In the genomic region with DNA sequence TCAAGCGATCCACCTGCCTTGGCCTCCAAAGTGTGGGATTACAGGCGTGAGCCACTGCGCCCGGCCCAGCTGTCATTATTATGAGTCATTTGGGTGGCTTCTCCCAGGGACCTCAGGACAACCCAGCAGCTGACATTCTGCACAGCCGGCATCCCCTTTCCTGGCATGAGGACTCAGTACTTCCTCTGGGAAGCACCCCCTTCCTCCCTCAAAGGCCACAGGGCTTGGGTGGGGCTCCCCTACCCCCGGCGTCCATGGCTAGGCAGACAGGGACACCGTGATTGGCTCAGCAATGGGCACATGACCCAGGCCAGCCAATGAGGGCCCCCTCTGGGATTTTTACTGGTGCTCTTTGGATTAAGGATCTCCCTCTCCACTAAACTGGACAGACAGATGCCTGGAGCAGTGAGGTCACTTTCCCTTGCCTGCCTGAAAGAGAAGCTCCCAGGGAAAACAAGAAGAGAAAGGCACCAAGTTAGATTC, we compare ENCODE assay signal across 9 cellular contexts. TPM values are rescaled to one million over a fixed set of nuclear protein-coding genes. Genes with fewer than 3 reads are reported as not detected.
A peak's percentile ranks its signal among the peaks of the same experiment; 100 is the strongest.
DNase-seq lines count a peak whose midpoint lies in the region; ATAC-seq, FAIRE-seq and TF ChIP-seq lines count a peak whose summit lies in the region.
"Had no signal": no experiment of that assay in that cellular context is flagged by ENCODE, and none has a peak within 500 bp of the region (broad histone marks: within the 10 kb centered on the region; RNA-seq: fewer than 3 reads in every experiment).

No MANE protein-coding gene starts in this region.

- intact Hi-C loops in sciatic nerve (cut with DNase I) = no loop called here

- DNase-seq in GM04504 (ENCODE audit: low read depth) (peak; percentile 59), SJSA1 (ENCODE audit: low read depth in 1 of 2, low spot score in 2 of 2) (peak; percentile 92 to 95), fibroblast of the aortic adventitia (ENCODE audit: low read depth) (peak; percentile 62), sciatic nerve (ENCODE audit: low spot score) (no peak), activated gamma-delta T cell (lab: John Stamatoyannopoulos, UW) (no peak), NCI-H526 (lab: John Stamatoyannopoulos, UW) (no peak), GM19239 (ENCODE audit: insufficient read length, low spot score) (no peak), NCI-H1694 (lab: John Stamatoyannopoulos, UW) (no peak)

- no peak for TF ChIP-seq CTCF in fibroblast of the aortic adventitia (IDR thresholded peaks at IDR 0.05; ENCODE audit: insufficient read depth, low read length)

- FAIRE-seq in GM19239 (lab: Jason Lieb, UNC) = no peak
- FAIRE-seq: endometrium had no signal

- no peak overlapping the region for H3K27ac ChIP-seq in SJSA1

- H3K4me1 ChIP-seq in SJSA1 (replicated peaks) = peaks cover 67% of the 10 kb centered on the region

- H3K36me3 ChIP-seq in SJSA1 = peaks cover 98% of the 10 kb centered on the region

- ATAC-seq in sciatic nerve = peak; percentile 62

- H3K4me3 ChIP-seq in SJSA1 (no peak overlapping the region), fibroblast of the aortic adventitia (ENCODE audit: low read depth, low read length) (peak overlapping the region; percentile 28)

- no peaks in the 10 kb centered on the region for H3K9me3 ChIP-seq in SJSA1 (replicated peaks)

- H3K27me3 ChIP-seq in SJSA1 (replicated peaks) = no peaks in the 10 kb centered on the region

RNA-seq across cellular contexts. Expression of gene KANK2, which starts 6.0 kb away (rescaled TPM):
- 278 and 472 TPM in 2 replicates for total RNA-seq in SJSA1 (2014; rRNA removed; shearing (Covaris generic))
- 398 and 590 TPM in 2 replicates for total RNA-seq in fibroblast of the aortic adventitia (ENCODE audit: low replicate concordance)
- 296 TPM for total RNA-seq in sciatic nerve

RNA-seq across cellular contexts. Expression of gene SPC24, which starts 35.7 kb away (rescaled TPM):
- total RNA-seq in SJSA1 (2014; rRNA removed; shearing (Covaris generic)) = 120 and 143 TPM in 2 replicates
- total RNA-seq in fibroblast of the aortic adventitia (ENCODE audit: low replicate concordance) (8.9 and 49.0 TPM in 2 replicates), sciatic nerve (1.3 TPM)

RNA-seq across cellular contexts. Expression of gene ANGPTL8, which starts 48.1 kb away (rescaled TPM):
- 0.61 TPM in 1 of 2 replicates, not detected in the other for total RNA-seq in SJSA1 (2014; rRNA removed; shearing (Covaris generic))
- not detected in 2 replicates for total RNA-seq in fibroblast of the aortic adventitia (ENCODE audit: low replicate concordance)
- total RNA-seq in sciatic nerve = 15.5 TPM

Comparison
In these comparisons a context has a peak if more than half of its experiments do, and no peak if none do; other contexts are left out.
1. DNase-seq: peak in GM04504 (single experiment), SJSA1 (2 of 2) and fibroblast of the aortic adventitia (single experiment); none in sciatic nerve (single experiment), activated gamma-delta T cell (single experiment), NCI-H526 (0 of 2), GM19239 (single experiment) and NCI-H1694 (single experiment).
2. RNA of gene ANGPTL8, which starts 48.1 kb away (total RNA-seq): 15.5 TPM in sciatic nerve (single experiment); 0.61 TPM in SJSA1 and not detected in fibroblast of the aortic adventitia; every median in the first group is over 10 times any median in the second.